8 cellular contexts compared by ENCODE assay signal in the genomic region with DNA sequence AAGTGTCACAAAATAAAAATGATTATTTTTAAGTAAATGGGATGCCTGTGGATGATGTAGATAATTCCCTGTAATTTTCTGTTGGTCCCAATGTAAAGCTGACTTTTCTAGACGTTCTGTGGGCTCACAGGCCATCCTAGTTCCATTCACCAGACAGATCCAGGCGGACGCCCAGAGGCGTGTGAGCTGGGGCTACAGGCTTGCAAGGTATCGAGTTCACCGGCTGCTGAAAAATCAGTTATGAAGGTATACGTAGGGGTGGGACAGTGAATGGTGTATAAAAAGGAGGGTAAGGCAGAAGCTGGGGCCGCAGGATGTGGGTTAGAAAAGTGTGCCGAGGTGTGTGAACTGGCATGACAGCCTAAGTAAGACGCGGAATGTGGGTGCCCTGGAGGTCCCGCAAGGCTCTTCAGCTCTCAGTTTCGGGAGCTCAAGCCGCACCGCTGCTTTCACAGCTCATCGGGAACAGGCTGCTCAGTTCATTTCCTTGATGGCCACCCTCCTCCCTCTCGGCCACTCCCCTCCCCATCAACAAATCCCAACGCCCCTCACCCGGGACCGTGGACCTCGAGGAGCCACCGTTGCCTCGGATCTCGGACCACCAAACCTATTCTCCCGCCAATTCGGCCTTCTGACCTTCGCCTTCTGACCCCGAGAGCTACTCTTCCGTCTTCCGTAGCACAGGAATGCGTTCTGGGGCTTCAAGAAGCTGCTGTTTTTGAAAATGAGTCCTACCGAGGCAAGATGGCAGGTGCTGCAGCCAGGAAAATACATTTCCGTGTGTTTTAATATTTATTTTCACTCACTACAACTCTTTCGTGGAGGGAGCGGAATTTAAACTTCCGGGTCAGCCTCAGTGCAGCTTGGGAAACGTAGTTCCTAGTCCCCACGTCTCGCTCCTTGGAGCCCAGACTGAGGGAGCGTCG. TPM values are rescaled to one million over a fixed set of nuclear protein-coding genes. Genes with fewer than 3 reads are reported as not detected.
DNase-seq lines count a peak whose midpoint lies in the region; ATAC-seq, FAIRE-seq and TF ChIP-seq lines count a peak whose summit lies in the region.

A gene with protein sequence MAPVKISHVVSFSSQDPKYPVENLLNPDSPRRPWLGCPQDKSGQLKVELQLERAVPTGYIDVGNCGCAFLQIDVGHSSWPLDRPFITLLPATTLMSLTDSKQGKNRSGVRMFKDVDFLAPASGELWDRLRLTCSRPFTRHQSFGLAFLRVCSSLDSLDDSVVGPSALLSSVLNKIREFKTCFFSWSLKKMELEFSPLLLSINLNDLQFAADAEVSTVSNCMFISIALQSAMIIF (minus strand): TSS at position 782 of the 926 bp plus-strand sequence. CDS start 5,241 bp downstream, outside the sequence.

- ATAC-seq in HG02610 (IDR thresholded peaks at IDR 0.05; ENCODE audit: unreplicated experiment): peak; percentile 47
- peak; percentile 93 to 94 for ATAC-seq in right cardiac atrium

- intact Hi-C loops in adrenal gland (cut with DNase I): no loop called here
- intact Hi-C loops in right cardiac atrium (cut with DNase I): no loop called here

- no peaks in the 10 kb centered on the region for H3K9me3 ChIP-seq in SK-N-MC (ENCODE audit: low read depth, low read length)
- H3K9me3 ChIP-seq in adrenal gland (replicated peaks in 1 of 3): no peaks in the 10 kb centered on the region
- H3K9me3 ChIP-seq in right cardiac atrium (ENCODE audit: control insufficient read depth, low read length): no peaks in the 10 kb centered on the region

- peak within 1 kb of the TSS; percentile 94 for H3K27ac ChIP-seq in SK-N-MC
- H3K27ac ChIP-seq in adrenal gland: peak within 1 kb of the TSS; percentile 22 to 90 (median 77)
- peak within 1 kb of the TSS; percentile 81 for H3K27ac ChIP-seq in right cardiac atrium (ENCODE audit: low read length)
- H3K27ac ChIP-seq in rectal smooth muscle tissue (ENCODE audit: low read depth, low read length): peak within 1 kb of the TSS; percentile 94

- 0 to 1% (median 1%) methylated on average over 39 to 41 of the region's 41 CpGs for WGBS in adrenal gland, 4 donors
- WGBS in right cardiac atrium: under 1% methylated on average over 41 of the region's 41 CpGs

- H3K4me1 ChIP-seq in adrenal gland (replicated peaks in 1 of 2) (peaks cover 13 to 43% of the 10 kb centered on the region in 2 donors), right cardiac atrium (ENCODE audit: control insufficient read depth, insufficient read depth, low read length) (peaks cover 8% of the 10 kb centered on the region), rectal smooth muscle tissue (ENCODE audit: control insufficient read depth, insufficient read depth, low read length) (peaks cover 13% of the 10 kb centered on the region)

- H3K36me3 ChIP-seq in SK-N-MC (ENCODE audit: insufficient read depth, low read length) (peaks cover 8% of the 10 kb centered on the region; the same call in 1 of the 2 replicates), adrenal gland (replicated peaks in 1 of 2) (no peaks in the 10 kb centered on the region), rectal smooth muscle tissue (ENCODE audit: control insufficient read depth, insufficient read depth, low read length) (no peaks in the 10 kb centered on the region)

- TF ChIP-seq POLR2A in GM12892 (IDR thresholded peaks at IDR 0.05; ENCODE audit: low read depth, low read length) (peak; percentile 77; the same call in 1 of the 2 replicates), NB4 (IDR thresholded peaks at IDR 0.05; ENCODE audit: extremely low read depth, insufficient read length) (peak; percentile 74), adrenal gland (IDR thresholded peaks at IDR 0.05) (no peak)

- DNase-seq in GM12892 (ENCODE audit: insufficient read length): peak; percentile 56
- DNase-seq in NB4 (ENCODE audit: low read depth): peak; percentile 92
- peak; percentile 69 for DNase-seq in SK-N-MC (ENCODE audit: low read depth, low spot score)
- peak in 6 of 7 donors; percentile 70 to 90 (median 80) for DNase-seq in adrenal gland
- peak; percentile 46 to 78 (median 76) for DNase-seq in right cardiac atrium
- DNase-seq in T-helper 9 cell: no peak

- H3K27me3 ChIP-seq in adrenal gland (no peaks in the 10 kb centered on the region), right cardiac atrium (ENCODE audit: control insufficient read depth, insufficient read depth) (no peaks in the 10 kb centered on the region), rectal smooth muscle tissue (ENCODE audit: control insufficient read depth, insufficient read depth, low read length) (no peaks in the 10 kb centered on the region)

- H3K4me3 ChIP-seq in NB4 (ENCODE audit: low read depth, low read length) (peak within 1 kb of the TSS; percentile 97), SK-N-MC (peak within 1 kb of the TSS; percentile 86), adrenal gland (peak within 1 kb of the TSS; percentile 25 to 88 (median 84)), right cardiac atrium (ENCODE audit: low read length) (peak within 1 kb of the TSS; percentile 88), rectal smooth muscle tissue (ENCODE audit: low read length) (peak within 1 kb of the TSS; percentile 100)

- H3K9ac ChIP-seq in SK-N-MC (ENCODE audit: insufficient read length): peak within 1 kb of the TSS; percentile 88
- peak within 1 kb of the TSS; percentile 78 for H3K9ac ChIP-seq in rectal smooth muscle tissue (ENCODE audit: low read length)

- FAIRE-seq in GM12892 (lab: Jason Lieb, UNC): no peak

- TF ChIP-seq CTCF in NB4 (IDR thresholded peaks at IDR 0.05; ENCODE audit: low read depth, low read length): no peak
- no peak for TF ChIP-seq CTCF in adrenal gland (IDR thresholded peaks at IDR 0.05)

RNA-seq across cellular contexts. Expression of the gene that starts here (rescaled TPM):
- polyA plus RNA-seq in GM12892 (2012; ENCODE audit: missing spikeins): 8.3 TPM
- total RNA-seq in adrenal gland (1 to 10 TPM; 3.9 to 9.1 (median 5.9) TPM), right cardiac atrium (1 to 10 TPM; 4.6 to 6.0 (median 5.0) TPM)
- polyA plus RNA-seq in adrenal gland (1 to 10 TPM; 2.2 to 8.0 (median 3.4) TPM), right cardiac atrium (3.1 TPM)

Comparison
In these comparisons a context has a peak if more than half of its experiments do, and no peak if none do; other contexts are left out.
1. POLR2A ChIP-seq: peak in GM12892 (single experiment) and NB4 (single experiment); none in adrenal gland (0 of 2).
2. Peak in every context shown above with its lines, with median percentiles within 50 percentile points of each other: H3K4me3 ChIP-seq and H3K27ac ChIP-seq.